Comparison of ENCODE assay signal across 23 cellular contexts in the genomic region with DNA sequence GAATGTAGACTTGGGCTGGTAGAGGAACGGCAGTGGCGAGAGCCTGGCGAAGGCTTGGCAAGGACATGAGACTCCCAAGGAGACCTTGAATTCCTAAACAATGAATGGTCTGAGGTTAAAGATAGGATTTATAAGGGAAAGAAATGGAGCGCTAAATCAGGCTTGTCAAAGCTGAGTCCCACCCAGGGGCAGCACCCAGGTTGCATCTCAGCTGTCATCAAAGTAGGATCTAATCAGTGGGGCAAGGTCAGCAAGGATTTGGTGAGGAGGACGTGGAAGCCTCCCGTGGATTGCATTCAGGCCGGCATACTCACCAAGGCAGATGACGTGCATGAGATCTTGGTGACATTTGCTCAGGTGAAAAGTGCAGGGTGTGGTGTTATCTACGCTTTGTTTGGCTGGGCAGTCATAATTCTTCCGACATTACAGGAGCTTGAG.
DNase-seq lines count a peak whose midpoint lies in the region; ATAC-seq, FAIRE-seq and TF ChIP-seq lines count a peak whose summit lies in the region.
"Had no signal": no experiment of that assay in that cellular context is flagged by ENCODE, and none has a peak within 500 bp of the region (broad histone marks: within the 10 kb centered on the region; RNA-seq: fewer than 3 reads in every experiment).

No MANE protein-coding gene starts in this region.

- H4K20me1 ChIP-seq in astrocyte (ENCODE audit: insufficient read depth, low read length): no peaks in the 10 kb centered on the region

- peak overlapping the region; percentile 22 for H3K27ac ChIP-seq in astrocyte (ENCODE audit: low read depth, low read length)
- no peak overlapping the region for H3K27ac ChIP-seq in substantia nigra (ENCODE audit: low read depth, low read length, poor library complexity, severe bottlenecking)
- H3K27ac ChIP-seq in left ventricle myocardium inferior (replicated peaks): no peak overlapping the region

- no peak for FAIRE-seq in astrocyte (lab: Jason Lieb, UNC)
- FAIRE-seq: GM12891 had no signal

- no peaks in the 10 kb centered on the region for H3K36me3 Mint-ChIP-seq in astrocyte (ENCODE audit: low read depth, unreplicated experiment)
- H3K36me3 Mint-ChIP-seq: CD8-positive, alpha-beta memory T cell; immature natural killer cell had no signal

- no peaks in the 10 kb centered on the region for H3K36me3 ChIP-seq in astrocyte (ENCODE audit: insufficient read depth, low read length)
- H3K36me3 ChIP-seq in mucosa of descending colon (ENCODE audit: low read depth): no peaks in the 10 kb centered on the region
- no peaks in the 10 kb centered on the region for H3K36me3 ChIP-seq in left ventricle myocardium inferior

- TF ChIP-seq CTCF in astrocyte (IDR thresholded peaks at IDR 0.05; ENCODE audit: insufficient read depth, low read depth, low read length) (no peak), mucosa of descending colon (IDR thresholded peaks at IDR 0.05) (no peak), left ventricle myocardium inferior (IDR thresholded peaks at IDR 0.05; ENCODE audit: borderline replicate concordance) (no peak)

- H3K27ac Mint-ChIP-seq in astrocyte (ENCODE audit: unreplicated experiment): no peak overlapping the region
- H3K27ac Mint-ChIP-seq: activated B cell treated with CpG ODN at 0.5 μM for 24 hours; activated CD8-positive, alpha-beta T cell treated with anti-CD3 and anti-CD28 coated beads for 36 hours; CD8-positive, alpha-beta memory T cell; immature natural killer cell had no signal

- H3K27me3 ChIP-seq in astrocyte (ENCODE audit: insufficient read depth, low read length): no peaks in the 10 kb centered on the region
- H3K27me3 ChIP-seq in left ventricle myocardium inferior (ENCODE audit: low read depth): no peaks in the 10 kb centered on the region

- H2AFZ ChIP-seq in astrocyte (ENCODE audit: low read depth, low read length): peak overlapping the region; percentile 5

- H3K4me3 Mint-ChIP-seq in astrocyte (ENCODE audit: unreplicated experiment): no peak overlapping the region
- H3K4me3 Mint-ChIP-seq: activated B cell treated with CpG ODN at 0.5 μM for 24 hours; activated CD8-positive, alpha-beta T cell treated with anti-CD3 and anti-CD28 coated beads for 36 hours; CD8-positive, alpha-beta memory T cell; immature natural killer cell; nephron progenitor cell had no signal

- peaks cover 7% of the 10 kb centered on the region for H3K4me1 Mint-ChIP-seq in astrocyte (ENCODE audit: low read depth, unreplicated experiment)
- H3K4me1 Mint-ChIP-seq: activated B cell treated with CpG ODN at 0.5 μM for 24 hours; CD8-positive, alpha-beta memory T cell; immature natural killer cell had no signal

- H3K9me3 ChIP-seq in astrocyte (ENCODE audit: insufficient read depth, low read depth, low read length) (no peaks in the 10 kb centered on the region), mucosa of descending colon (no peaks in the 10 kb centered on the region), left ventricle myocardium inferior (replicated peaks) (no peaks in the 10 kb centered on the region)

- no peaks in the 10 kb centered on the region for H3K79me2 ChIP-seq in astrocyte (ENCODE audit: insufficient read depth, low read length)

- H3K4me1 ChIP-seq in astrocyte (ENCODE audit: insufficient read depth, low read length) (peaks cover 7% of the 10 kb centered on the region), mucosa of descending colon (ENCODE audit: low read depth) (peaks cover 10% of the 10 kb centered on the region), left ventricle myocardium inferior (no peaks in the 10 kb centered on the region)

- ATAC-seq in mucosa of descending colon: peak; percentile 96
- ATAC-seq: activated CD8-positive, alpha-beta T cell treated with anti-CD3 and anti-CD28 coated beads for 36 hours; left ventricle myocardium superior had no signal

- intact Hi-C loops in mucosa of descending colon (cut with DNase I, micrococcal nuclease) (no loop called here), left ventricle myocardium inferior (cut with micrococcal nuclease) (no loop called here)

- DNase-seq in LoVo (ENCODE audit: low spot score) (peak; percentile 75), astrocyte (ENCODE audit: low read depth) (peak; percentile 66), mucosa of descending colon (peak; percentile 42 to 79 (median 49)), substantia nigra (lab: John Stamatoyannopoulos, UW) (no peak), NCI-H146 treated with DMSO at 0.1 percent for 48 hours (lab: John Stamatoyannopoulos, UW; ENCODE audit: unreplicated experiment) (no peak), DMS153 (lab: John Stamatoyannopoulos, UW) (no peak), left ventricle myocardium inferior (no peak)
- DNase-seq: activated B cell treated with CpG ODN at 0.5 μM for 24 hours; activated CD8-positive, alpha-beta T cell treated with anti-CD3 and anti-CD28 coated beads for 36 hours; AML-193; amygdala; CD8-positive, alpha-beta memory T cell; central memory CD4-positive, alpha-beta T cell; DMS79; foreskin melanocyte; immature natural killer cell; left ventricle myocardium superior; midbrain; NCI-H1105; NCI-H2081; nephron progenitor cell; T1000 had no signal

- peak overlapping the region; percentile 29 for H3K4me2 ChIP-seq in astrocyte (ENCODE audit: low read length)

- no peak overlapping the region for H3K9ac ChIP-seq in astrocyte (ENCODE audit: low read length)

- H3K9me3 Mint-ChIP-seq in astrocyte (ENCODE audit: unreplicated experiment): peaks cover 8% of the 10 kb centered on the region
- H3K9me3 Mint-ChIP-seq: activated B cell treated with CpG ODN at 0.5 μM for 24 hours; activated CD8-positive, alpha-beta T cell treated with anti-CD3 and anti-CD28 coated beads for 36 hours; CD8-positive, alpha-beta memory T cell; immature natural killer cell; nephron progenitor cell had no signal

- H3K27me3 Mint-ChIP-seq in astrocyte (ENCODE audit: low read depth, unreplicated experiment): no peaks in the 10 kb centered on the region

- no peak overlapping the region for H3K4me3 ChIP-seq in astrocyte (ENCODE audit: insufficient read depth, low read depth, low read length)
- no peak overlapping the region for H3K4me3 ChIP-seq in mucosa of descending colon
- H3K4me3 ChIP-seq in left ventricle myocardium inferior: no peak overlapping the region

Comparison
In these comparisons a context has a peak if more than half of its experiments do, and no peak if none do; other contexts are left out.
1. DNase-seq: peak in LoVo (single experiment), astrocyte (single experiment) and mucosa of descending colon (3 of 3); none in substantia nigra (0 of 49), NCI-H146 treated with DMSO at 0.1 percent for 48 hours (single experiment), DMS153 (single experiment) and left ventricle myocardium inferior (single experiment).